Comparison of ENCODE assay signal across 19 cellular contexts in genomic region chr6:89966913-89967312, GRCh38.
DNase-seq lines count a peak whose midpoint lies in the region; ATAC-seq lines count a peak whose summit lies in the region.
"Had no signal": no experiment of that assay in that cellular context is flagged by ENCODE, and none has a peak within 500 bp of the region (broad histone marks: within the 10 kb centered on the region; RNA-seq: fewer than 3 reads in every experiment).

No MANE protein-coding gene starts in this region.

- H3K4me1 Mint-ChIP-seq in activated CD4-positive, alpha-beta T cell treated with anti-CD3 and anti-CD28 coated beads for 36 hours, result peaks cover 71% of the 10 kb centered on the region
- H3K4me1 Mint-ChIP-seq in activated naive CD4-positive, alpha-beta T cell treated with anti-CD3 and anti-CD28 coated beads, Interleukin-2, amount 50 U/mL, for 24 hours, result peaks cover 61% of the 10 kb centered on the region
- H3K4me1 Mint-ChIP-seq in activated naive CD8-positive, alpha-beta T cell treated with anti-CD3 and anti-CD28 coated beads, Interleukin-2, amount 50 U/mL, for 24 hours, result peaks cover 68% of the 10 kb centered on the region
- no peaks in the 10 kb centered on the region for H3K4me1 Mint-ChIP-seq in stimulated activated naive CD8-positive, alpha-beta T cell treated with anti-CD3 and anti-CD28 coated beads, Interleukin-15, amount 100 ng/mL, for 72 hours
- H3K4me1 Mint-ChIP-seq: CD14-positive monocyte had no signal

- DNase-seq in activated CD4-positive, alpha-beta T cell treated with anti-CD3 and anti-CD28 coated beads for 36 hours, result no peak
- no peak for DNase-seq in activated CD4-positive, alpha-beta T cell treated with anti-CD3 and anti-CD28 coated beads, Interleukin-2, amount 50 U/mL, for 48 hours
- no peak for DNase-seq in activated naive CD4-positive, alpha-beta T cell treated with anti-CD3 and anti-CD28 coated beads, Interleukin-2, amount 50 U/mL, for 16 hours
- DNase-seq in activated naive CD8-positive, alpha-beta T cell treated with anti-CD3 and anti-CD28 coated beads, Interleukin-2, amount 50 U/mL, for 24 hours, result no peak
- DNase-seq in stimulated activated naive CD8-positive, alpha-beta T cell treated with anti-CD3 and anti-CD28 coated beads, Interleukin-15, amount 100 ng/mL, for 72 hours, result no peak
- no peak for DNase-seq in NCI-H2171 treated with DMSO at 0.1 percent for 48 hours (lab: John Stamatoyannopoulos, UW)
- DNase-seq: AML-193, COR-L47, DND-41, H7, HFFc6, NCI-H1417, NCI-H187, NCI-H2107, NCI-H226, PC-3 had no signal

- CTCF ChIA-PET in activated CD4-positive, alpha-beta T cell treated with anti-CD3 and anti-CD28 coated beads for 36 hours (lab: Charles Lee), result interaction anchor here (1.0 to 1.2 kb wide), 3 partner anchors 10 to 24 kb away, joined by 3 to 7 read pairs (median 3); no protein-coding TSS in a partner anchor

- no peaks in the 10 kb centered on the region for H3K27me3 Mint-ChIP-seq in activated CD4-positive, alpha-beta T cell treated with anti-CD3 and anti-CD28 coated beads for 36 hours
- no peaks in the 10 kb centered on the region for H3K27me3 Mint-ChIP-seq in activated naive CD4-positive, alpha-beta T cell treated with anti-CD3 and anti-CD28 coated beads, Interleukin-2, amount 50 U/mL, for 24 hours
- H3K27me3 Mint-ChIP-seq in activated naive CD8-positive, alpha-beta T cell treated with anti-CD3 and anti-CD28 coated beads, Interleukin-2, amount 50 U/mL, for 24 hours, result no peaks in the 10 kb centered on the region
- H3K27me3 Mint-ChIP-seq in stimulated activated naive CD8-positive, alpha-beta T cell treated with anti-CD3 and anti-CD28 coated beads, Interleukin-15, amount 100 ng/mL, for 72 hours, result no peaks in the 10 kb centered on the region

- no peaks in the 10 kb centered on the region for H3K9me3 Mint-ChIP-seq in activated CD4-positive, alpha-beta T cell treated with anti-CD3 and anti-CD28 coated beads for 36 hours (ENCODE audit: low read depth)
- H3K9me3 Mint-ChIP-seq in activated naive CD4-positive, alpha-beta T cell treated with anti-CD3 and anti-CD28 coated beads, Interleukin-2, amount 50 U/mL, for 24 hours, result peaks cover 6% of the 10 kb centered on the region
- H3K9me3 Mint-ChIP-seq in activated naive CD8-positive, alpha-beta T cell treated with anti-CD3 and anti-CD28 coated beads, Interleukin-2, amount 50 U/mL, for 24 hours, result peaks cover 4% of the 10 kb centered on the region
- no peaks in the 10 kb centered on the region for H3K9me3 Mint-ChIP-seq in stimulated activated naive CD8-positive, alpha-beta T cell treated with anti-CD3 and anti-CD28 coated beads, Interleukin-15, amount 100 ng/mL, for 72 hours
- H3K9me3 Mint-ChIP-seq: CD14-positive monocyte, HFFc6 had no signal

- POLR2A ChIA-PET in activated CD4-positive, alpha-beta T cell treated with anti-CD3 and anti-CD28 coated beads for 36 hours (lab: Charles Lee), result interaction anchor here (0.9 to 1.3 kb wide), 2 partner anchors 12 to 14 kb away, joined by 4 to 6 read pairs; no protein-coding TSS in a partner anchor

- peaks cover 70% of the 10 kb centered on the region for H3K36me3 Mint-ChIP-seq in activated CD4-positive, alpha-beta T cell treated with anti-CD3 and anti-CD28 coated beads for 36 hours (ENCODE audit: low read depth)
- H3K36me3 Mint-ChIP-seq in activated naive CD4-positive, alpha-beta T cell treated with anti-CD3 and anti-CD28 coated beads, Interleukin-2, amount 50 U/mL, for 24 hours, result peaks cover 48% of the 10 kb centered on the region
- H3K36me3 Mint-ChIP-seq in activated naive CD8-positive, alpha-beta T cell treated with anti-CD3 and anti-CD28 coated beads, Interleukin-2, amount 50 U/mL, for 24 hours (ENCODE audit: low read depth), result peaks cover 56% of the 10 kb centered on the region
- H3K36me3 Mint-ChIP-seq: CD14-positive monocyte had no signal

- ATAC-seq in activated CD4-positive, alpha-beta T cell treated with anti-CD3 and anti-CD28 coated beads for 36 hours, result peak; percentile 22
- no peak for ATAC-seq in activated naive CD8-positive, alpha-beta T cell treated with anti-CD3 and anti-CD28 coated beads, Interleukin-2, amount 50 U/mL, for 24 hours
- peak; percentile 35 for ATAC-seq in stimulated activated naive CD8-positive, alpha-beta T cell treated with anti-CD3 and anti-CD28 coated beads, Interleukin-15, amount 100 ng/mL, for 72 hours
- no peak for ATAC-seq in HG03045 (IDR thresholded peaks at IDR 0.05; ENCODE audit: unreplicated experiment)
- ATAC-seq: PC-3 had no signal

- H3K4me3 Mint-ChIP-seq in activated CD4-positive, alpha-beta T cell treated with anti-CD3 and anti-CD28 coated beads for 36 hours, result no peak overlapping the region
- H3K4me3 Mint-ChIP-seq in activated naive CD4-positive, alpha-beta T cell treated with anti-CD3 and anti-CD28 coated beads, Interleukin-2, amount 50 U/mL, for 24 hours, result peak overlapping the region; percentile 30
- H3K4me3 Mint-ChIP-seq in activated naive CD8-positive, alpha-beta T cell treated with anti-CD3 and anti-CD28 coated beads, Interleukin-2, amount 50 U/mL, for 24 hours, result peak overlapping the region; percentile 10
- peak overlapping the region; percentile 17 to 19 for H3K4me3 Mint-ChIP-seq in stimulated activated naive CD8-positive, alpha-beta T cell treated with anti-CD3 and anti-CD28 coated beads, Interleukin-15, amount 100 ng/mL, for 72 hours
- H3K4me3 Mint-ChIP-seq: CD14-positive monocyte, HFFc6 had no signal

- intact Hi-C loops in activated CD4-positive, alpha-beta T cell treated with anti-CD3 and anti-CD28 coated beads for 36 hours (cut with DNase I, micrococcal nuclease), result no loop called here

- peak overlapping the region; percentile 87 for H3K27ac Mint-ChIP-seq in activated CD4-positive, alpha-beta T cell treated with anti-CD3 and anti-CD28 coated beads for 36 hours
- H3K27ac Mint-ChIP-seq in activated naive CD4-positive, alpha-beta T cell treated with anti-CD3 and anti-CD28 coated beads, Interleukin-2, amount 50 U/mL, for 24 hours, result peak overlapping the region; percentile 98
- H3K27ac Mint-ChIP-seq in activated naive CD8-positive, alpha-beta T cell treated with anti-CD3 and anti-CD28 coated beads, Interleukin-2, amount 50 U/mL, for 24 hours, result peak overlapping the region; percentile 86
- peak overlapping the region; percentile 76 to 83 for H3K27ac Mint-ChIP-seq in stimulated activated naive CD8-positive, alpha-beta T cell treated with anti-CD3 and anti-CD28 coated beads, Interleukin-15, amount 100 ng/mL, for 72 hours
- H3K27ac Mint-ChIP-seq: CD14-positive monocyte, HFFc6 had no signal

Comparison
In these comparisons a context has a peak if more than half of its experiments do, and no peak if none do; other contexts are left out.
1. ATAC-seq: peak in activated CD4-positive, alpha-beta T cell treated with anti-CD3 and anti-CD28 coated beads for 36 hours (single experiment) and stimulated activated naive CD8-positive, alpha-beta T cell treated with anti-CD3 and anti-CD28 coated beads, Interleukin-15, amount 100 ng/mL, for 72 hours (single experiment); none in activated naive CD8-positive, alpha-beta T cell treated with anti-CD3 and anti-CD28 coated beads, Interleukin-2, amount 50 U/mL, for 24 hours (single experiment) and HG03045 (single experiment).
2. Peak in every context shown above with its lines, with median percentiles within 50 percentile points of each other: H3K27ac Mint-ChIP-seq.